Comparison of ENCODE assay signal across 8 cellular contexts in genomic region chr3:9932843-9933560, GRCh38. TPM values are rescaled to one million over a fixed set of nuclear protein-coding genes. Genes with fewer than 3 reads are reported as not detected.
DNase-seq lines count a peak whose midpoint lies in the region; ATAC-seq and TF ChIP-seq lines count a peak whose summit lies in the region.

No MANE protein-coding gene starts in this region.

- H3K4me1 ChIP-seq in SJSA1 (replicated peaks) (peaks cover 21% of the 10 kb centered on the region), parathyroid adenoma (peaks cover 10% of the 10 kb centered on the region), tibial artery (peaks cover 4 to 27% (median 22%) of the 10 kb centered on the region in 4 donors)

- intact Hi-C loops in Right ventricle myocardium inferior (cut with DNase I) (loop anchor here (5.0 kb wide), 1 partner anchor 294 kb away; no protein-coding TSS in a partner anchor), tibial artery (cut with DNase I; ENCODE audit: low total_unique reads) (loop anchor here (5.0 kb wide), 1 partner anchor 201 kb away; the partner anchor contains the start of gene BRPF1)

- H3K4me3 ChIP-seq in SJSA1, result peak overlapping the region; percentile 58
- H3K4me3 ChIP-seq in parathyroid adenoma (ENCODE audit: low read depth, low read length), result peak overlapping the region; percentile 92
- H3K4me3 ChIP-seq in tibial artery, result peak overlapping the region; percentile 57 to 88

- peak overlapping the region; percentile 87 for H3K4me2 ChIP-seq in parathyroid adenoma (ENCODE audit: low read length)

- H3K9me3 ChIP-seq in KOPT-K1 (ENCODE audit: insufficient read depth, low read length, poor library complexity, severe bottlenecking), result no peaks in the 10 kb centered on the region
- no peaks in the 10 kb centered on the region for H3K9me3 ChIP-seq in SJSA1 (replicated peaks)
- no peaks in the 10 kb centered on the region for H3K9me3 ChIP-seq in parathyroid adenoma (ENCODE audit: control insufficient read depth, low read length)
- H3K9me3 ChIP-seq in tibial artery, result no peaks in the 10 kb centered on the region

- H3K9ac ChIP-seq in parathyroid adenoma, result no peak overlapping the region

- ATAC-seq in GM21737 (IDR thresholded peaks at IDR 0.05; ENCODE audit: unreplicated experiment), result peak; percentile 69
- peak; percentile 84 for ATAC-seq in Right ventricle myocardium inferior

- H3K27me3 ChIP-seq in SJSA1 (replicated peaks), result no peaks in the 10 kb centered on the region
- no peaks in the 10 kb centered on the region for H3K27me3 ChIP-seq in parathyroid adenoma (ENCODE audit: control insufficient read depth, insufficient read depth, low read length)
- no peaks in the 10 kb centered on the region for H3K27me3 ChIP-seq in tibial artery

- H3K27ac ChIP-seq in KOPT-K1 (ENCODE audit: low read depth, low read length, poor library complexity, severe bottlenecking) (peak overlapping the region; percentile 66), SJSA1 (no peak overlapping the region), parathyroid adenoma (peak overlapping the region; percentile 93), tibial artery (peak overlapping the region; percentile 90 to 91)

- H3K36me3 ChIP-seq in KOPT-K1 (ENCODE audit: insufficient read depth, low read length), result peaks cover 15% of the 10 kb centered on the region; the same call in 1 of the 2 replicates
- no peaks in the 10 kb centered on the region; the same call in 1 of the 2 replicates for H3K36me3 ChIP-seq in SJSA1
- no peaks in the 10 kb centered on the region for H3K36me3 ChIP-seq in parathyroid adenoma (ENCODE audit: control insufficient read depth, insufficient read depth, low read length)
- peaks cover 12 to 48% (median 40%) of the 10 kb centered on the region in 3 donors for H3K36me3 ChIP-seq in tibial artery

- peak; percentile 85 for TF ChIP-seq CTCF in parathyroid adenoma (IDR thresholded peaks at IDR 0.05)
- TF ChIP-seq CTCF in tibial artery (IDR thresholded peaks at IDR 0.05), result peak; percentile 75 to 81

- peaks cover 9% of the 10 kb centered on the region for H3K79me2 ChIP-seq in parathyroid adenoma

- H2AFZ ChIP-seq in parathyroid adenoma, result peak overlapping the region; percentile 99

- DNase-seq in G401 (ENCODE audit: low spot score) (peak; percentile 74), SJSA1 (ENCODE audit: low read depth in 1 of 2, low spot score in 2 of 2) (peak; percentile 67 to 84), Right ventricle myocardium inferior (ENCODE audit: missing footprints) (peak; percentile 91), tibial artery (peak; percentile 81 to 92)
- peak; percentile 93 for DNase-seq in activated naive CD4-positive, alpha-beta T cell treated with Interleukin-2 at 50 U/mL for 16 hours

- in situ Hi-C loops in G401 (cut with HindIII; ENCODE audit: low sequenced_read_pairs), result no loop called here

RNA-seq across cellular contexts. Expression of gene CRELD1, which starts 0.6 kb away (rescaled TPM):
- total RNA-seq in G401 (2014; rRNA removed; shearing (Covaris generic)), result 13.3 and 30.0 TPM in 2 replicates
- 11.7 and 13.0 TPM in 2 replicates for total RNA-seq in SJSA1 (2014; rRNA removed; shearing (Covaris generic))
- total RNA-seq in Right ventricle myocardium inferior, result 67.5 TPM

RNA-seq across cellular contexts. Expression of gene IL17RC, which starts 16.1 kb away (rescaled TPM):
- 12.2 and 22.5 TPM in 2 replicates for total RNA-seq in G401 (2014; rRNA removed; shearing (Covaris generic))
- total RNA-seq in SJSA1 (2014; rRNA removed; shearing (Covaris generic)), result 12.6 and 19.5 TPM in 2 replicates
- 33.7 TPM for total RNA-seq in Right ventricle myocardium inferior

RNA-seq across cellular contexts. Expression of gene PRRT3, which starts 19.2 kb away (rescaled TPM):
- 8.6 and 11.5 TPM in 2 replicates for total RNA-seq in G401 (2014; rRNA removed; shearing (Covaris generic))
- total RNA-seq in SJSA1 (2014; rRNA removed; shearing (Covaris generic)), result 0.25 and 0.58 TPM in 2 replicates
- total RNA-seq in Right ventricle myocardium inferior, result 0.57 TPM

RNA-seq across cellular contexts. Expression of gene IL17RE, which starts 30.4 kb away (rescaled TPM):
- total RNA-seq in G401 (2014; rRNA removed; shearing (Covaris generic)), result 3.6 and 5.3 TPM in 2 replicates
- 0.37 and 0.56 TPM in 2 replicates for total RNA-seq in SJSA1 (2014; rRNA removed; shearing (Covaris generic))
- 0.78 TPM for total RNA-seq in Right ventricle myocardium inferior

RNA-seq across cellular contexts. Expression of gene JAGN1, which starts 42.6 kb away (rescaled TPM):
- total RNA-seq in G401 (2014; rRNA removed; shearing (Covaris generic)), result 25.1 and 30.0 TPM in 2 replicates
- 17.2 and 21.2 TPM in 2 replicates for total RNA-seq in SJSA1 (2014; rRNA removed; shearing (Covaris generic))
- total RNA-seq in Right ventricle myocardium inferior, result 19.1 TPM
